ENCODE assay signal across 1 cellular context in the genomic region with DNA sequence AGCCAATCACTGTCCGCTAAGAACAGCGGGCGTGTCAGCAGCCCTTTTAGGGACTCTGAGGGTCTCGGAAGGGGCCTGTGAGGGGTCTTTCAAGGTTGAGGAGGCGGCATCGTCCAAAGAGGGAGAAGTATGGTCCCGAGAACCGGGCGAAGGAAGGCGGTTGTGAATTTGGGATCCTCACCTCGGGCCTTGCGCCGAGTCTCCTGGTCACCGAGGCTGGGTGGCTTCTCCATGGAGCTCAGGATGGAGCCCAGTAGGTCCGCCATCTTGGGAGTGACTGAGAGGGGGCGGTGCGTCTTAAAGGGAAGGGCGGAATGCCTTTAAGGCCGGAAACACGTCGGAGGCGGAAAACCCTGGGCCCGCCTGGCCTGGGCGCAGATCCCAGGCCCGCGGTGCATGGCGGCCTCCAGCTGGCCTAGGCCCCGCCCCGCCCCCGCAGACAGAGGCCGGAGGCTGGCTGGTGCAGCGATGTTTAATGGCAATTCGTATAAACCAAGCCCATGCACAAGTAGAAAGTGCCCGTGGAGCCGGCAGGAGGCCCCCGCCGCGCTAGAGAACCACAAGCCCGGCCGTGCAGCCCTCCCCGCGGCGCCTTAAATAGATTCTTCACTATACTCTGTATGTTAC.
TF ChIP-seq lines count a peak whose summit lies in the region.

A gene with protein sequence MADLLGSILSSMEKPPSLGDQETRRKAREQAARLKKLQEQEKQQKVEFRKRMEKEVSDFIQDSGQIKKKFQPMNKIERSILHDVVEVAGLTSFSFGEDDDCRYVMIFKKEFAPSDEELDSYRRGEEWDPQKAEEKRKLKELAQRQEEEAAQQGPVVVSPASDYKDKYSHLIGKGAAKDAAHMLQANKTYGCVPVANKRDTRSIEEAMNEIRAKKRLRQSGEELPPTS (minus strand): TSS at position 279 of the 627 bp plus-strand sequence. CDS start 13 bp downstream, at position 266.

TF ChIP-seq in K562, 482 proteins besides CTCF, POLR2A, EP300 and RAD21 (continued from another document and continues in another):
- TF ChIP-seq, protein P1, sequence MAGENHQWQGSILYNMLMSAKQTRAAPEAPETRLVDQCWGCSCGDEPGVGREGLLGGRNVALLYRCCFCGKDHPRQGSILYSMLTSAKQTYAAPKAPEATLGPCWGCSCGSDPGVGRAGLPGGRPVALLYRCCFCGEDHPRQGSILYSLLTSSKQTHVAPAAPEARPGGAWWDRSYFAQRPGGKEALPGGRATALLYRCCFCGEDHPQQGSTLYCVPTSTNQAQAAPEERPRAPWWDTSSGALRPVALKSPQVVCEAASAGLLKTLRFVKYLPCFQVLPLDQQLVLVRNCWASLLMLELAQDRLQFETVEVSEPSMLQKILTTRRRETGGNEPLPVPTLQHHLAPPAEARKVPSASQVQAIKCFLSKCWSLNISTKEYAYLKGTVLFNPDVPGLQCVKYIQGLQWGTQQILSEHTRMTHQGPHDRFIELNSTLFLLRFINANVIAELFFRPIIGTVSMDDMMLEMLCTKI (IDR thresholded peaks at IDR 0.05; ENCODE audit: partially characterized antibody): no peak
- TF ChIP-seq, protein P2, sequence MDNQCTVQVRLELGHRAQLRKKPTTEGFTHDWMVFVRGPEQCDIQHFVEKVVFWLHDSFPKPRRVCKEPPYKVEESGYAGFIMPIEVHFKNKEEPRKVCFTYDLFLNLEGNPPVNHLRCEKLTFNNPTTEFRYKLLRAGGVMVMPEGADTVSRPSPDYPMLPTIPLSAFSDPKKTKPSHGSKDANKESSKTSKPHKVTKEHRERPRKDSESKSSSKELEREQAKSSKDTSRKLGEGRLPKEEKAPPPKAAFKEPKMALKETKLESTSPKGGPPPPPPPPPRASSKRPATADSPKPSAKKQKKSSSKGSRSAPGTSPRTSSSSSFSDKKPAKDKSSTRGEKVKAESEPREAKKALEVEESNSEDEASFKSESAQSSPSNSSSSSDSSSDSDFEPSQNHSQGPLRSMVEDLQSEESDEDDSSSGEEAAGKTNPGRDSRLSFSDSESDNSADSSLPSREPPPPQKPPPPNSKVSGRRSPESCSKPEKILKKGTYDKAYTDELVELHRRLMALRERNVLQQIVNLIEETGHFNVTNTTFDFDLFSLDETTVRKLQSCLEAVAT (IDR thresholded peaks at IDR 0.05): no peak; a peak in 1 of 4 replicates
- TF ChIP-seq ZNF263 (CRISPR knock-in tag; IDR thresholded peaks at IDR 0.05; ENCODE audit: borderline replicate concordance) (no peak), KLF6 (CRISPR knock-in tag; IDR thresholded peaks at IDR 0.05; ENCODE audit: borderline replicate concordance) (no peak), RBM15 (IDR thresholded peaks at IDR 0.05; ENCODE audit: insufficient read depth, low read length) (no peak), ZBTB11 (CRISPR knock-in tag; IDR thresholded peaks at IDR 0.05) (no peak), NRF1 (conservative IDR thresholded peaks at IDR 0.05 in 1 of 2, IDR thresholded peaks at IDR 0.05 in 1 of 2) (peak; percentile 15 to 42; a peak in 2 of 4 replicates), RBM25 (IDR thresholded peaks at IDR 0.05; ENCODE audit: low read depth, low read length, severe bottlenecking) (no peak), ZNF184 (CRISPR knock-in tag; IDR thresholded peaks at IDR 0.05) (no peak), CREB1 (IDR thresholded peaks at IDR 0.05) (no peak), CREB1 (CRISPR knock-in tag; IDR thresholded peaks at IDR 0.05) (no peak; the same call in 1 of the 2 replicates), TCF7 (IDR thresholded peaks at IDR 0.05; ENCODE audit: borderline replicate concordance) (no peak), ZBTB2 (IDR thresholded peaks at IDR 0.05) (no peak), NR3C1 (CRISPR knock-in tag; IDR thresholded peaks at IDR 0.05) (no peak), HLTF (IDR thresholded peaks at IDR 0.05) (no peak), SRF (CRISPR knock-in tag; IDR thresholded peaks at IDR 0.05) (peak in 1 of 2 experiments; percentile 63; a peak in 1 of 4 replicates), TFAM (CRISPR knock-in tag; conservative IDR thresholded peaks at IDR 0.05) (no peak), TBL1XR1 (IDR thresholded peaks at IDR 0.05; ENCODE audit: low read length in 2 of 2) (no peak), DMBX1 (CRISPR knock-in tag; IDR thresholded peaks at IDR 0.05; ENCODE audit: borderline replicate concordance) (no peak), POLR2AphosphoS5 (IDR thresholded peaks at IDR 0.05; ENCODE audit: control insufficient read depth, insufficient read depth, low read depth, low read length) (peak; percentile 56; the same call in 1 of the 2 replicates), POLR3A (IDR thresholded peaks at IDR 0.05; ENCODE audit: borderline replicate concordance, extremely low read depth, insufficient read depth, insufficient read length) (no peak), PTBP1 (IDR thresholded peaks at IDR 0.05; ENCODE audit: low read depth, low read length) (no peak), ZNF23 (CRISPR knock-in tag; IDR thresholded peaks at IDR 0.05) (no peak), CBFA2T3 (IDR thresholded peaks at IDR 0.05) (no peak), ZNF707 (CRISPR knock-in tag; conservative IDR thresholded peaks at IDR 0.05) (no peak), TEAD2 (tag; IDR thresholded peaks at IDR 0.05) (no peak), CEBPB (tag; IDR thresholded peaks at IDR 0.05) (no peak), ZNF318 (IDR thresholded peaks at IDR 0.05; ENCODE audit: borderline replicate concordance in 1 of 2, low read depth in 1 of 2) (no peak), ZNF282 (CRISPR knock-in tag; IDR thresholded peaks at IDR 0.05) (no peak), GATAD2A (IDR thresholded peaks at IDR 0.05) (no peak), NFIX (CRISPR knock-in tag; IDR thresholded peaks at IDR 0.05; ENCODE audit: low read depth) (no peak), SAFB2 (IDR thresholded peaks at IDR 0.05; ENCODE audit: borderline replicate concordance, low read depth, low read length, severe bottlenecking) (no peak)
- TF ChIP-seq, protein P3, sequence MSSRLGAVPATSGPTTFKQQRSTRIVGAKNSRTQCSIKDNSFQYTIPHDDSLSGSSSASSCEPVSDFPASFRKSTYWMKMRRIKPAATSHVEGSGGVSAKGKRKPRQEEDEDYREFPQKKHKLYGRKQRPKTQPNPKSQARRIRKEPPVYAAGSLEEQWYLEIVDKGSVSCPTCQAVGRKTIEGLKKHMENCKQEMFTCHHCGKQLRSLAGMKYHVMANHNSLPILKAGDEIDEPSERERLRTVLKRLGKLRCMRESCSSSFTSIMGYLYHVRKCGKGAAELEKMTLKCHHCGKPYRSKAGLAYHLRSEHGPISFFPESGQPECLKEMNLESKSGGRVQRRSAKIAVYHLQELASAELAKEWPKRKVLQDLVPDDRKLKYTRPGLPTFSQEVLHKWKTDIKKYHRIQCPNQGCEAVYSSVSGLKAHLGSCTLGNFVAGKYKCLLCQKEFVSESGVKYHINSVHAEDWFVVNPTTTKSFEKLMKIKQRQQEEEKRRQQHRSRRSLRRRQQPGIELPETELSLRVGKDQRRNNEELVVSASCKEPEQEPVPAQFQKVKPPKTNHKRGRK (tag; IDR thresholded peaks at IDR 0.05): no peak
- TF ChIP-seq, protein P4, sequence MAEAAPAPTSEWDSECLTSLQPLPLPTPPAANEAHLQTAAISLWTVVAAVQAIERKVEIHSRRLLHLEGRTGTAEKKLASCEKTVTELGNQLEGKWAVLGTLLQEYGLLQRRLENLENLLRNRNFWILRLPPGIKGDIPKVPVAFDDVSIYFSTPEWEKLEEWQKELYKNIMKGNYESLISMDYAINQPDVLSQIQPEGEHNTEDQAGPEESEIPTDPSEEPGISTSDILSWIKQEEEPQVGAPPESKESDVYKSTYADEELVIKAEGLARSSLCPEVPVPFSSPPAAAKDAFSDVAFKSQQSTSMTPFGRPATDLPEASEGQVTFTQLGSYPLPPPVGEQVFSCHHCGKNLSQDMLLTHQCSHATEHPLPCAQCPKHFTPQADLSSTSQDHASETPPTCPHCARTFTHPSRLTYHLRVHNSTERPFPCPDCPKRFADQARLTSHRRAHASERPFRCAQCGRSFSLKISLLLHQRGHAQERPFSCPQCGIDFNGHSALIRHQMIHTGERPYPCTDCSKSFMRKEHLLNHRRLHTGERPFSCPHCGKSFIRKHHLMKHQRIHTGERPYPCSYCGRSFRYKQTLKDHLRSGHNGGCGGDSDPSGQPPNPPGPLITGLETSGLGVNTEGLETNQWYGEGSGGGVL (CRISPR knock-in tag; IDR thresholded peaks at IDR 0.05): no peak
